2 cellular contexts compared by ENCODE assay signal in genomic region chr16:81627024-81627423, GRCh38.
TF ChIP-seq lines count a peak whose summit lies in the region.

No MANE protein-coding gene starts in this region.

TF ChIP-seq in HCT116, 20 proteins besides CTCF, POLR2A, EP300 and RAD21:
- TF ChIP-seq ATF3 (IDR thresholded peaks at IDR 0.05) (no peak), YY1 (IDR thresholded peaks at IDR 0.05; ENCODE audit: extremely low read depth, insufficient replicate concordance, low read depth, low read length) (no peak), ZNF274 (IDR thresholded peaks at IDR 0.05; ENCODE audit: low read depth, low read length) (no peak), SIN3A (IDR thresholded peaks at IDR 0.05; ENCODE audit: low read depth) (no peak), POLR2AphosphoS5 (IDR thresholded peaks at IDR 0.05; ENCODE audit: low read depth, low read length) (no peak), ZBTB33 (IDR thresholded peaks at IDR 0.05; ENCODE audit: extremely low read depth, insufficient replicate concordance, low read length) (no peak), FOSL1 (IDR thresholded peaks at IDR 0.05; ENCODE audit: low read depth) (no peak), ZFX (IDR thresholded peaks at IDR 0.05) (no peak), EGR1 (IDR thresholded peaks at IDR 0.05; ENCODE audit: low read depth) (no peak), REST (IDR thresholded peaks at IDR 0.05; ENCODE audit: low read depth) (no peak), CEBPB (IDR thresholded peaks at IDR 0.05; ENCODE audit: low read depth) (no peak), ELF1 (IDR thresholded peaks at IDR 0.05; ENCODE audit: borderline replicate concordance, low read depth) (no peak), SRF (IDR thresholded peaks at IDR 0.05; ENCODE audit: low read depth) (no peak), CBX3 (IDR thresholded peaks at IDR 0.05; ENCODE audit: low read depth) (no peak), EZH2 (IDR thresholded peaks at IDR 0.05) (no peak), TCF7L2 (IDR thresholded peaks at IDR 0.05; ENCODE audit: borderline replicate concordance, extremely low read depth, insufficient read depth, insufficient read length) (no peak), MAX (IDR thresholded peaks at IDR 0.05) (no peak)
TF ChIP-seq in HCT116: peak in this region for 0.

TF ChIP-seq in GM12878, 131 proteins besides CTCF, POLR2A, EP300 and RAD21:
- TF ChIP-seq CHD2 (IDR thresholded peaks at IDR 0.05; ENCODE audit: borderline replicate concordance, low read depth, low read length) (no peak), WRNIP1 (IDR thresholded peaks at IDR 0.05; ENCODE audit: borderline replicate concordance, low read depth, low read length) (no peak), REST (IDR thresholded peaks at IDR 0.05; ENCODE audit: low read depth, low read length) (no peak), CEBPB (IDR thresholded peaks at IDR 0.05; ENCODE audit: borderline replicate concordance in 1 of 2, low read depth in 2 of 2, low read length in 2 of 2) (no peak), USF1 (IDR thresholded peaks at IDR 0.05; ENCODE audit: borderline replicate concordance, extremely low read length, insufficient read depth, low read depth, low read length) (no peak), POU2F2 (IDR thresholded peaks at IDR 0.05; ENCODE audit: borderline replicate concordance, low read depth, low read length) (no peak), BACH1 (IDR thresholded peaks at IDR 0.05; ENCODE audit: borderline replicate concordance) (no peak), TARDBP (IDR thresholded peaks at IDR 0.05; ENCODE audit: borderline replicate concordance) (no peak), STAT3 (IDR thresholded peaks at IDR 0.05; ENCODE audit: low read depth, low read length) (no peak)
TF ChIP-seq in GM12878: peak in this region for 0.
